20 cellular contexts compared by ENCODE assay signal in the genomic region with DNA sequence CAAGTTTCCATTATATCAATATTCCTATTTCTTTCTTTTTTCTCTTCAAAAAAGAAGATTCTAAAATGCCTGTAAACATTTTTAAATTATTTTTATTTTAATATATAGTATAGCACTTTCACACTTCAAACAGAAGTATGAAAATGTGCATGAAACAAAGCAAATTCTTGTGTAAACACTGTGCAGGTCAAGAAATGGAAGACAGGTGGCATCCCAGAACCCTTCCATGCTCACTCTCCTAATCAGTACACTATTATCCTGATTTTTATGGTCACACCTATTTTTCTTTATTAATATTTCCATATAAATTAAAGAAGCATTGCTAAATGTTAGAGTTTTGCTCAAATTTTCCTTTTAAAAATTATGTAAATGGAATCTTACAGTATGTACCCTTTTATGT.
DNase-seq lines count a peak whose midpoint lies in the region; ATAC-seq, FAIRE-seq and TF ChIP-seq lines count a peak whose summit lies in the region.
"Had no signal": no experiment of that assay in that cellular context is flagged by ENCODE, and none has a peak within 500 bp of the region (broad histone marks: within the 10 kb centered on the region; RNA-seq: fewer than 3 reads in every experiment).

No MANE protein-coding gene starts in this region.

- H3K79me2 ChIP-seq in PC-9 (ENCODE audit: low read depth), result no peaks in the 10 kb centered on the region
- no peaks in the 10 kb centered on the region for H3K79me2 ChIP-seq in H1 (ENCODE audit: control insufficient read depth in 1 of 2, insufficient read depth in 2 of 2, low read length in 2 of 2)
- H3K79me2 ChIP-seq: parathyroid adenoma had no signal

- H2BK20ac ChIP-seq in H1 (ENCODE audit: low read length), result no peak overlapping the region

- no peaks in the 10 kb centered on the region for H3K9me3 ChIP-seq in PC-9 (ENCODE audit: insufficient read depth, low read depth)
- no peaks in the 10 kb centered on the region for H3K9me3 ChIP-seq in H1 (ENCODE audit: insufficient read depth in 2 of 2, low read depth in 1 of 2, low read length in 1 of 2)
- no peaks in the 10 kb centered on the region for H3K9me3 ChIP-seq in vagina
- H3K9me3 ChIP-seq: left lung, uterus had no signal

- TF ChIP-seq POLR2A in H1 (IDR thresholded peaks at IDR 0.05; ENCODE audit: control extremely low read depth in 1 of 2, low read depth in 2 of 2, low read length in 2 of 2), result no peak
- TF ChIP-seq POLR2A in vagina (IDR thresholded peaks at IDR 0.05), result no peak

- no peaks in the 10 kb centered on the region for H3K4me1 ChIP-seq in PC-9 (replicated peaks; ENCODE audit: insufficient read depth)
- no peaks in the 10 kb centered on the region for H3K4me1 ChIP-seq in H1 (replicated peaks in 1 of 4; ENCODE audit: control insufficient read depth in 3 of 4, insufficient read depth in 4 of 4, low read length in 3 of 4)
- no peaks in the 10 kb centered on the region for H3K4me1 ChIP-seq in vagina
- H3K4me1 ChIP-seq: foreskin keratinocyte, left lung, parathyroid adenoma, uterus had no signal

- H3K27me3 ChIP-seq in PC-9 (ENCODE audit: insufficient read depth, low read depth), result no peaks in the 10 kb centered on the region
- H3K27me3 ChIP-seq in H1 (replicated peaks in 1 of 4; ENCODE audit: control insufficient read depth in 3 of 4, extremely low read depth in 1 of 4, insufficient read depth in 3 of 4, low read length in 3 of 4), result no peaks in the 10 kb centered on the region
- H3K27me3 ChIP-seq in vagina, result no peaks in the 10 kb centered on the region
- H3K27me3 ChIP-seq: foreskin keratinocyte, left lung, uterus had no signal

- H3K23me2 ChIP-seq in H1 (ENCODE audit: low read depth, low read length), result no peaks in the 10 kb centered on the region

- CTCF ChIA-PET in PC-9 (lab: Charles Lee), result no interaction called here
- CTCF ChIA-PET in H1 (lab: Charles Lee; ENCODE audit: partially characterized antibody), result no interaction called here

- H2AFZ ChIP-seq in PC-9, result no peak overlapping the region
- H2AFZ ChIP-seq in H1 (ENCODE audit: low read length), result no peak overlapping the region
- H2AFZ ChIP-seq: parathyroid adenoma had no signal

- H4K20me1 ChIP-seq in PC-9 (ENCODE audit: insufficient read depth) (no peaks in the 10 kb centered on the region), H1 (replicated peaks in 1 of 2; ENCODE audit: control insufficient read depth in 1 of 2, insufficient read depth in 2 of 2, low read length in 2 of 2) (no peaks in the 10 kb centered on the region)

- TF ChIP-seq RAD21 in H1 (IDR thresholded peaks at IDR 0.05 in 1 of 2, conservative IDR thresholded peaks at IDR 0.05 in 1 of 2; ENCODE audit: low read depth in 2 of 2, low read length in 2 of 2), result peak; percentile 15 to 28; a peak in 3 of 4 replicates

- no peak overlapping the region for H3K18ac ChIP-seq in H1 (ENCODE audit: extremely low read depth, low read length)

- no peak overlapping the region for H4K8ac ChIP-seq in H1 (ENCODE audit: extremely low read depth, insufficient read depth, low read length)

- H3K27ac ChIP-seq in PC-9 (no peak overlapping the region), H1 (ENCODE audit: low read depth, low read length) (no peak overlapping the region), vagina (no peak overlapping the region)
- H3K27ac ChIP-seq: foreskin keratinocyte, left lung, parathyroid adenoma, uterus had no signal

- H3K36me3 ChIP-seq in PC-9 (ENCODE audit: low read depth) (no peaks in the 10 kb centered on the region), H1 (ENCODE audit: control insufficient read depth in 2 of 4, insufficient read depth in 4 of 4, low read length in 3 of 4) (no peaks in the 10 kb centered on the region), vagina (no peaks in the 10 kb centered on the region)
- H3K36me3 ChIP-seq: left lung, uterus had no signal

- no peak overlapping the region for H3K4me3 ChIP-seq in PC-9
- H3K4me3 ChIP-seq in H1 (ENCODE audit: extremely low read depth in 1 of 4, insufficient read depth in 2 of 4, low read depth in 3 of 4, low read length in 4 of 4), result no peak overlapping the region
- H3K4me3 ChIP-seq in vagina, result no peak overlapping the region
- H3K4me3 ChIP-seq: left lung, uterus had no signal

- H2BK15ac ChIP-seq in H1 (ENCODE audit: low read length), result no peak overlapping the region

- no peak overlapping the region for H2BK120ac ChIP-seq in H1 (replicated peaks; ENCODE audit: low read depth, low read length)

- no peaks in the 10 kb centered on the region for H3F3A ChIP-seq in PC-9 (ENCODE audit: insufficient read depth, low read depth)

- no peaks in the 10 kb centered on the region for H3K79me1 ChIP-seq in H1 (ENCODE audit: low read depth, low read length)

- POLR2A ChIA-PET in PC-9 (lab: Charles Lee; ENCODE audit: unreplicated experiment) (no interaction called here), H1 (lab: Charles Lee; ENCODE audit: partially characterized antibody) (no interaction called here)

- H3K9me2 ChIP-seq in PC-9 (ENCODE audit: insufficient read depth), result no peaks in the 10 kb centered on the region

- H2BK5ac ChIP-seq in H1 (ENCODE audit: low read depth, low read length), result no peak overlapping the region

- no peak for TF ChIP-seq EP300 in H1 (IDR thresholded peaks at IDR 0.05; ENCODE audit: borderline replicate concordance in 1 of 2, low read depth in 2 of 2, low read length in 2 of 2)

- BruUV-seq in PC-9 (replicated peaks; lab: Mats Ljungman, UMichigan), result no TSS peak

- no peak overlapping the region for H2BK12ac ChIP-seq in H1 (ENCODE audit: low read depth, low read length)

- H3K23ac ChIP-seq in H1 (ENCODE audit: insufficient read length), result no peak overlapping the region

- TF ChIP-seq CTCF in PC-9 (conservative IDR thresholded peaks at IDR 0.05) (peak; percentile 43), H1 (IDR thresholded peaks at IDR 0.05; ENCODE audit: control extremely low read depth in 1 of 3, insufficient read depth in 1 of 3, low read depth in 1 of 3, low read length in 3 of 3) (peak in 1 of 3 experiments; percentile 28; a peak in 1 of 4 replicates), vagina (IDR thresholded peaks at IDR 0.05) (no peak)

- H3K9ac ChIP-seq in H1 (replicated peaks in 1 of 4; ENCODE audit: extremely low read depth in 1 of 4, low read depth in 3 of 4, low read length in 3 of 4), result no peak overlapping the region
- H3K9ac ChIP-seq: parathyroid adenoma had no signal

- intact Hi-C loops in PC-9 (cut with micrococcal nuclease; ENCODE audit: unreplicated experiment), result loop anchor here (1.0 kb wide), 1 partner anchor 396 kb away; no protein-coding TSS in a partner anchor
- intact Hi-C loops in vagina (cut with DNase I), result no loop called here

- H3K4ac ChIP-seq in H1 (replicated peaks; ENCODE audit: insufficient read length, low read depth, low read length), result no peak overlapping the region

- H3K4me2 ChIP-seq in PC-9 (no peak overlapping the region), H1 (ENCODE audit: insufficient read depth in 1 of 2, low read depth in 2 of 2, low read length in 2 of 2) (no peak overlapping the region)

- H2AK5ac ChIP-seq in H1 (ENCODE audit: low read depth, low read length), result no peak overlapping the region

- H3K14ac ChIP-seq in H1 (ENCODE audit: insufficient read length), result no peak overlapping the region

- DNase-seq in NCI-H446 treated with DMSO at 0.1 percent for 48 hours (lab: John Stamatoyannopoulos, UW), result peak; percentile 47
- no peak for DNase-seq in NCI-H446 (lab: John Stamatoyannopoulos, UW)
- no peak for DNase-seq in PC-9
- DNase-seq in H1 (ENCODE audit: low read depth in 1 of 2, low spot score in 2 of 2), result no peak
- DNase-seq in superior temporal gyrus (ENCODE audit: extremely low spot score), result peak; percentile 35
- no peak for DNase-seq in vagina (ENCODE audit: extremely low spot score in 2 of 2)
- DNase-seq in AG08395 (ENCODE audit: low spot score), result no peak
- DNase-seq: activated CD4-positive, alpha-beta T cell treated with anti-CD3 and anti-CD28 coated beads for 36 hours; activated naive CD4-positive, alpha-beta T cell treated with anti-CD3 and anti-CD28 coated beads, Interleukin-2, amount 10 ng/mL, durations not matched to agents 7 days and 5 days; foreskin keratinocyte; KBM-7; left lung; NCI-H1417 treated with DMSO at 0.1 percent for 48 hours; Right ventricle myocardium superior; stimulated activated CD4-positive, alpha-beta T cell treated with anti-CD3 and anti-CD28 coated beads, Interleukin-12 subunit alpha, Interleukin-12 subunit beta, amount 100 ng/mL, for 4 hours; stimulated activated naive CD8-positive, alpha-beta T cell treated with anti-CD3 and anti-CD28 coated beads, Interleukin-15, Interleukin-2, amounts not matched to agents 100 U/mL and 50 U/mL, for 24 hours; uterus had no signal

- no peak for ATAC-seq in GM19397 (IDR thresholded peaks at IDR 0.05; ENCODE audit: unreplicated experiment)
- ATAC-seq: activated CD4-positive, alpha-beta T cell treated with anti-CD3 and anti-CD28 coated beads for 36 hours; foreskin keratinocyte; left lung; stimulated activated naive CD8-positive, alpha-beta T cell treated with anti-CD3 and anti-CD28 coated beads, Interleukin-15, Interleukin-2, amounts not matched to agents 100 U/mL and 50 U/mL, for 24 hours had no signal

- H4K5ac ChIP-seq in H1 (ENCODE audit: insufficient read length, low read depth, low read length), result no peak overlapping the region

- no peak for FAIRE-seq in H1 (lab: Jason Lieb, UNC)
- FAIRE-seq: endometrium had no signal

- H4K91ac ChIP-seq in H1 (replicated peaks; ENCODE audit: insufficient read length, low read length), result no peak overlapping the region

- H3K56ac ChIP-seq in H1 (replicated peaks; ENCODE audit: insufficient read length, low read depth, low read length), result no peak overlapping the region

TF ChIP-seq in H1, 55 proteins besides CTCF, POLR2A, EP300 and RAD21:
- TF ChIP-seq BACH1 (IDR thresholded peaks at IDR 0.05; ENCODE audit: low read length) (no peak), MAFK (IDR thresholded peaks at IDR 0.05; ENCODE audit: low read depth, low read length) (no peak), POLR2AphosphoS5 (IDR thresholded peaks at IDR 0.05; ENCODE audit: low read depth, low read length) (no peak)

Comparison
In these comparisons a context has a peak if more than half of its experiments do, and no peak if none do; other contexts are left out.
1. DNase-seq: peak in NCI-H446 treated with DMSO at 0.1 percent for 48 hours (single experiment) and superior temporal gyrus (single experiment); none in NCI-H446 (0 of 2), PC-9 (0 of 2), H1 (0 of 2), vagina (0 of 2) and AG08395 (single experiment).